In the genomic region with DNA sequence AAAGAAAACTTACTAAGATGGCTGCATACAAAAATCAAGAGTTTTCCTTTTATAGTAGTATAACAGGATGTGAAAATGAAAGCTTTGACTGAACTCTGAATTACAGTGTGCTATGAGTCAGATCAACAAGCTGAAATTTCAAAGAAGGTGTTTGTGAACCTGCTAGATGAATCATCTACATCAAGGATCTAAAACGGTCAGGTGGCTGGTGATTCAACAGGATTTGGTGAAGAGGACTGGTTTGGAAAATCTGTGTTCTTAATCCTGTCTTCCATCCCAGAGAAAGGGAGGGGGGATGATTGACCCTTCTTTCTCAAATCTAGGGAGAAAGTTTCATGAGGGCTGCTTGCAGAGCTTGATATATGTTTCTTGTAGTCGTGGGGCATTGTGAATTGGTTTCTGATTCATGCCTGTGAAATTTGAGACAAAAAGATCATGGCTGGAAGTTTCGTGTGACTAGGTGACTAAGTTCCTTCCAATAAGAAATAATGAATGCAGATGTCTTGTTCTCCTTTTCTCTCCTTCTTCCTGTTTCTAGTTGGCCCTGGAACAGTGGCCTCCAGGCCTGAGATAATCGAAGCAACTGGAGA, we compare ENCODE assay signal across 10 cellular contexts.
DNase-seq lines count a peak whose midpoint lies in the region; ATAC-seq, FAIRE-seq and TF ChIP-seq lines count a peak whose summit lies in the region.
"Had no signal": no experiment of that assay in that cellular context is flagged by ENCODE, and none has a peak within 500 bp of the region (broad histone marks: within the 10 kb centered on the region; RNA-seq: fewer than 3 reads in every experiment).

No MANE protein-coding gene starts in this region.

- H3K4me1 ChIP-seq in kidney (ENCODE audit: control insufficient read depth in 1 of 2, insufficient read depth in 1 of 2, low read depth in 1 of 2, low read length in 2 of 2) (no peaks in the 10 kb centered on the region), left ventricle myocardium inferior (peaks cover 9% of the 10 kb centered on the region)

- H3K36me3 Mint-ChIP-seq in WTC11: no peaks in the 10 kb centered on the region
- H3K36me3 Mint-ChIP-seq: naive B cell had no signal

- CTCF ChIA-PET in GM10248 (lab: Yijun Ruan, JAX): interaction anchor here (1.4 kb wide), 1 partner anchor 13 kb away, joined by 4 read pairs; no protein-coding TSS in a partner anchor
- CTCF ChIA-PET in WTC11 (lab: Charles Lee): no interaction called here

- TF ChIP-seq CTCF in GM10248 (IDR thresholded peaks at IDR 0.05; ENCODE audit: control extremely low read depth, extremely low read depth, low read depth, missing control alignments): no peak
- TF ChIP-seq CTCF in WTC11 (IDR thresholded peaks at IDR 0.05): no peak
- no peak for TF ChIP-seq CTCF in kidney (IDR thresholded peaks at IDR 0.05; ENCODE audit: borderline replicate concordance, extremely low read depth, insufficient read depth)
- no peak for TF ChIP-seq CTCF in left ventricle myocardium inferior (IDR thresholded peaks at IDR 0.05; ENCODE audit: borderline replicate concordance)

- H3K4me1 Mint-ChIP-seq in WTC11: peaks cover 7% of the 10 kb centered on the region

- no peaks in the 10 kb centered on the region for H3K27me3 Mint-ChIP-seq in WTC11 (ENCODE audit: low read depth)
- H3K27me3 Mint-ChIP-seq: naive B cell had no signal

- H3K27ac Mint-ChIP-seq in WTC11: peak overlapping the region; percentile 52; the same call in 1 of the 2 replicates
- H3K27ac Mint-ChIP-seq: naive B cell had no signal

- no peak overlapping the region for H3K4me3 ChIP-seq in kidney (ENCODE audit: low read length in 2 of 2)
- no peak overlapping the region for H3K4me3 ChIP-seq in left ventricle myocardium inferior
- H3K4me3 ChIP-seq: SK-N-MC had no signal

- peak; percentile 41 for FAIRE-seq in kidney (lab: Jason Lieb, UNC)

- H3K27ac ChIP-seq in kidney (ENCODE audit: low read depth in 2 of 2, low read length in 2 of 2) (no peak overlapping the region), left ventricle myocardium inferior (replicated peaks) (no peak overlapping the region)
- H3K27ac ChIP-seq: SK-N-MC had no signal

- no peaks in the 10 kb centered on the region for H3K27me3 ChIP-seq in left ventricle myocardium inferior (ENCODE audit: low read depth)

- H3K4me3 Mint-ChIP-seq in WTC11: no peak overlapping the region

- 0 out of 2 replicates have a peak, but pooled peaks cover 3% of the 10 kb centered on the region for H3K9me3 Mint-ChIP-seq in WTC11

- no peak overlapping the region for H3K9ac ChIP-seq in kidney (ENCODE audit: low read length in 2 of 2)

- H3K36me3 ChIP-seq in kidney (ENCODE audit: control insufficient read depth in 1 of 2, insufficient read depth in 2 of 2, low read length in 2 of 2) (no peaks in the 10 kb centered on the region), left ventricle myocardium inferior (no peaks in the 10 kb centered on the region)

- POLR2A ChIA-PET in GM10248 (lab: Yijun Ruan, JAX) (no interaction called here), WTC11 (lab: Charles Lee) (no interaction called here)

- ATAC-seq in GM21360 (IDR thresholded peaks at IDR 0.05; ENCODE audit: unreplicated experiment) (peak; percentile 99), HG03469 (IDR thresholded peaks at IDR 0.05; ENCODE audit: unreplicated experiment) (peak; percentile 100), WTC11 (no peak), left lobe of liver (no peak)

- intact Hi-C loops in kidney (cut with DNase I) (no loop called here), left ventricle myocardium inferior (cut with micrococcal nuclease) (no loop called here)

- DNase-seq in GM10248 (ENCODE audit: extremely low spot score) (peak; percentile 57), WTC11 (ENCODE audit: low spot score) (no peak), kidney (no peak), mesenteric fat pad (ENCODE audit: low spot score) (no peak), left lobe of liver (ENCODE audit: low spot score) (no peak), left ventricle myocardium inferior (no peak)
- DNase-seq: naive B cell had no signal

- H3K9me3 ChIP-seq in kidney (ENCODE audit: control insufficient read depth in 1 of 2, low read length in 2 of 2): no peaks in the 10 kb centered on the region
- H3K9me3 ChIP-seq in left ventricle myocardium inferior (replicated peaks): no peaks in the 10 kb centered on the region

TF ChIP-seq in WTC11, 78 proteins besides CTCF, POLR2A, EP300 and RAD21:
- no peak for TF ChIP-seq RELA (CRISPR knock-in tag; IDR thresholded peaks at IDR 0.05; ENCODE audit: borderline replicate concordance)
- TF ChIP-seq GTF2I (CRISPR knock-in tag; conservative IDR thresholded peaks at IDR 0.05): no peak
- TF ChIP-seq MXD4 (CRISPR knock-in tag; IDR thresholded peaks at IDR 0.05; ENCODE audit: borderline replicate concordance): no peak
- no peak for TF ChIP-seq NR2C2 (CRISPR knock-in tag; IDR thresholded peaks at IDR 0.05)
- no peak for TF ChIP-seq PRRX2 (CRISPR knock-in tag; IDR thresholded peaks at IDR 0.05)
- no peak for TF ChIP-seq NR3C1 (CRISPR knock-in tag; conservative IDR thresholded peaks at IDR 0.05; ENCODE audit: low read depth)
- TF ChIP-seq TEAD4 (CRISPR knock-in tag; IDR thresholded peaks at IDR 0.05): no peak
- TF ChIP-seq ZNF281 (CRISPR knock-in tag; IDR thresholded peaks at IDR 0.05): no peak
- TF ChIP-seq NFYB (CRISPR knock-in tag; conservative IDR thresholded peaks at IDR 0.05; ENCODE audit: low read depth): no peak
- no peak for TF ChIP-seq GRHL2 (CRISPR knock-in tag; IDR thresholded peaks at IDR 0.05; ENCODE audit: insufficient replicate concordance, severe bottlenecking)
- no peak for TF ChIP-seq ZNF263 (CRISPR knock-in tag; IDR thresholded peaks at IDR 0.05; ENCODE audit: low read depth)
- TF ChIP-seq MYBL2 (CRISPR knock-in tag; IDR thresholded peaks at IDR 0.05): no peak

Comparison
In these comparisons a context has a peak if more than half of its experiments do, and no peak if none do; other contexts are left out.
1. ATAC-seq: peak in GM21360 (single experiment) and HG03469 (single experiment); none in WTC11 (single experiment) and left lobe of liver (single experiment).